In the genomic region with DNA sequence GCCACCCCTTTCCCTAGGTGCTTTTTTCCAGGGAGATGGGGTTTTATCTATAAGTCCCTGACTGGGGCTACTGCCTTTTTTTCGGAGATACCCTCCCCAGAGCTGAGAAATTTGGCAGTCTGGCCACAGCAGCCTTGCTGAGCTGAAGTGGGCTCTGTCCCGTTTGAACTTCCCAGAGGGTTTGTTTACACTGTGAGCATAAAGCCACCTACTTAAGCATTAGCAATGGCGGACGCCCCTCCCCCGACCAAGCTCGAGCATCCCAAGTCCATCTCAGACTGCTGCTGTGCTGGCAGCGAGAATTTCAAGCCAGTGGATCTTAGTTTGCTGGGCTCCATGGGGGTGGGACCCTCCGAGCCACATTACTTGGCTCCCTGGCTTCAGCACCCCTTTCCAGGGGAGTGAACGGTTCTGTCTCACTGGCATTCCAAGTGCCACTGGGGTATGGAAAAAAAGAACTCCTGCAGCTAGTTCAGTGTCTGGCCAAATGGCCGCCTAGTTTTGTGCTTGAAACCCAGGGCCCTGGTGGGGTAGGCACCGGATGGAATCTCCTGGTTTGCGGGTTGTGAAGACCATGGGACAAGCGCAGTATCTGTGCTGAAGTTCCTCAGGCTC, we compare ENCODE assay signal across 19 cellular contexts.
DNase-seq lines count a peak whose midpoint lies in the region; ATAC-seq, FAIRE-seq and TF ChIP-seq lines count a peak whose summit lies in the region.
"Had no signal": no experiment of that assay in that cellular context is flagged by ENCODE, and none has a peak within 500 bp of the region (broad histone marks: within the 10 kb centered on the region; RNA-seq: fewer than 3 reads in every experiment).

No MANE protein-coding gene starts in this region.

- no peak for TF ChIP-seq POLR2A in H1 (IDR thresholded peaks at IDR 0.05; ENCODE audit: control extremely low read depth in 1 of 2, low read depth in 2 of 2, low read length in 2 of 2)

- H4K20me1 ChIP-seq in GM23338 (replicated peaks; ENCODE audit: insufficient read depth) (no peaks in the 10 kb centered on the region), H1 (replicated peaks in 1 of 2; ENCODE audit: control insufficient read depth in 1 of 2, insufficient read depth in 2 of 2, low read length in 2 of 2) (no peaks in the 10 kb centered on the region), neural progenitor cell (ENCODE audit: low read depth) (no peaks in the 10 kb centered on the region), PC-9 (ENCODE audit: insufficient read depth) (no peaks in the 10 kb centered on the region)
- H4K20me1 ChIP-seq: BLaER1 had no signal

- no peaks in the 10 kb centered on the region for H3K79me1 ChIP-seq in H1 (ENCODE audit: low read depth, low read length)

- no peak overlapping the region for H2BK15ac ChIP-seq in H1 (ENCODE audit: low read length)

- ATAC-seq in GM23338 = peak; percentile 51
- ATAC-seq: HepG2 had no signal

- peak; percentile 54 for DNase-seq in GM23338 (ENCODE audit: low spot score)
- DNase-seq in H1 (ENCODE audit: low read depth in 1 of 2, low spot score in 2 of 2) = no peak
- peak; percentile 59 for DNase-seq in neural progenitor cell (ENCODE audit: low spot score)
- DNase-seq in putamen (ENCODE audit: low spot score) = no peak
- no peak for DNase-seq in GM10266 (ENCODE audit: extremely low spot score)
- DNase-seq in PC-9 = no peak
- DNase-seq: 8988T; AML-193; Caco-2; CD8-positive, alpha-beta memory T cell; DND-41; GF-D8; GOT3; HCEC 1CT; HFFc6 had no signal

- no peak overlapping the region for H2AFZ ChIP-seq in GM23338
- no peak overlapping the region for H2AFZ ChIP-seq in H1 (ENCODE audit: low read length)
- H2AFZ ChIP-seq in neural progenitor cell (replicated peaks) = peak overlapping the region; percentile 42
- no peak overlapping the region for H2AFZ ChIP-seq in PC-9

- TF ChIP-seq CTCF in GM23338 (conservative IDR thresholded peaks at IDR 0.05; ENCODE audit: low read depth in 2 of 2) (no peak), H1 (IDR thresholded peaks at IDR 0.05; ENCODE audit: control extremely low read depth in 1 of 3, insufficient read depth in 1 of 3, low read depth in 1 of 3, low read length in 3 of 3) (no peak), neural progenitor cell (IDR thresholded peaks at IDR 0.05) (no peak), GM10266 (IDR thresholded peaks at IDR 0.05; ENCODE audit: control insufficient read depth, insufficient read depth, low read depth, missing control alignments) (no peak), PC-9 (conservative IDR thresholded peaks at IDR 0.05) (no peak)

- H3F3A ChIP-seq in GM23338 (replicated peaks; ENCODE audit: low read depth) = no peaks in the 10 kb centered on the region
- H3F3A ChIP-seq in neural progenitor cell (ENCODE audit: low read depth) = no peaks in the 10 kb centered on the region
- no peaks in the 10 kb centered on the region for H3F3A ChIP-seq in PC-9 (ENCODE audit: insufficient read depth, low read depth)

- POLR2A ChIA-PET in H1 (lab: Charles Lee; ENCODE audit: partially characterized antibody) (interaction anchor here (1.6 kb wide), 1 partner anchor 82 kb away, joined by 4 read pairs; no protein-coding TSS in a partner anchor), PC-9 (lab: Charles Lee; ENCODE audit: unreplicated experiment) (no interaction called here)

- H2BK12ac ChIP-seq in H1 (ENCODE audit: low read depth, low read length) = no peak overlapping the region

- H3K36me3 Mint-ChIP-seq in GM23338 (ENCODE audit: low read depth) (no peaks in the 10 kb centered on the region; the same call in 2 of the 3 replicates), neural progenitor cell (no peaks in the 10 kb centered on the region)
- H3K36me3 Mint-ChIP-seq: CD8-positive, alpha-beta memory T cell had no signal

- H3K9ac ChIP-seq in H1 (replicated peaks in 1 of 4; ENCODE audit: extremely low read depth in 1 of 4, low read depth in 3 of 4, low read length in 3 of 4) (no peak overlapping the region), iPS-15b (ENCODE audit: low read depth, low read length) (no peak overlapping the region), neural progenitor cell (no peak overlapping the region)
- H3K9ac ChIP-seq: BLaER1 had no signal

- H3K56ac ChIP-seq in H1 (replicated peaks; ENCODE audit: insufficient read length, low read depth, low read length) = no peak overlapping the region

- H3K27me3 Mint-ChIP-seq in GM23338 (ENCODE audit: insufficient read depth, low read depth, poor library complexity) (peaks cover 2% of the 10 kb centered on the region), neural progenitor cell (ENCODE audit: insufficient read depth, low read depth) (no peaks in the 10 kb centered on the region)
- H3K27me3 Mint-ChIP-seq: CD8-positive, alpha-beta memory T cell had no signal

- BruUV-seq in PC-9 (replicated peaks; lab: Mats Ljungman, UMichigan) = no TSS peak

- TF ChIP-seq RAD21 in H1 (IDR thresholded peaks at IDR 0.05 in 1 of 2, conservative IDR thresholded peaks at IDR 0.05 in 1 of 2; ENCODE audit: low read depth in 2 of 2, low read length in 2 of 2) = no peak

- CTCF ChIA-PET in H1 (lab: Charles Lee; ENCODE audit: partially characterized antibody) = no interaction called here
- CTCF ChIA-PET in PC-9 (lab: Charles Lee) = no interaction called here

- no peak overlapping the region for H3K14ac ChIP-seq in H1 (ENCODE audit: insufficient read length)

- H3K4me3 ChIP-seq in GM23338 (no peak overlapping the region), H1 (ENCODE audit: extremely low read depth in 1 of 4, insufficient read depth in 2 of 4, low read depth in 3 of 4, low read length in 4 of 4) (no peak overlapping the region), iPS-15b (ENCODE audit: low read depth, low read length) (peak overlapping the region; percentile 6), neural progenitor cell (no peak overlapping the region), PC-9 (no peak overlapping the region)
- H3K4me3 ChIP-seq: BLaER1 had no signal

- no peaks in the 10 kb centered on the region for H3K9me2 ChIP-seq in GM23338 (ENCODE audit: insufficient read depth)
- no peaks in the 10 kb centered on the region for H3K9me2 ChIP-seq in PC-9 (ENCODE audit: insufficient read depth)

- H3K36me3 ChIP-seq in GM23338 (ENCODE audit: insufficient read depth) = no peaks in the 10 kb centered on the region
- H3K36me3 ChIP-seq in H1 (ENCODE audit: control insufficient read depth in 2 of 4, insufficient read depth in 4 of 4, low read length in 3 of 4) = no peaks in the 10 kb centered on the region
- no peaks in the 10 kb centered on the region for H3K36me3 ChIP-seq in iPS-15b (ENCODE audit: control insufficient read depth, insufficient read depth, low read length)
- no peaks in the 10 kb centered on the region for H3K36me3 ChIP-seq in neural progenitor cell
- no peaks in the 10 kb centered on the region for H3K36me3 ChIP-seq in PC-9 (ENCODE audit: low read depth)
- H3K36me3 ChIP-seq: BLaER1 had no signal

- H3K4me3 Mint-ChIP-seq in GM23338 (no peak overlapping the region), neural progenitor cell (no peak overlapping the region)
- H3K4me3 Mint-ChIP-seq: CD8-positive, alpha-beta memory T cell; HFFc6 had no signal

- H3K9me3 Mint-ChIP-seq in GM23338 (no peaks in the 10 kb centered on the region; the same call in 2 of the 3 replicates), neural progenitor cell (no peaks in the 10 kb centered on the region)
- H3K9me3 Mint-ChIP-seq: HFFc6 had no signal

- H3K4me1 ChIP-seq in GM23338 (ENCODE audit: insufficient read depth) (no peaks in the 10 kb centered on the region), H1 (replicated peaks in 1 of 4; ENCODE audit: control insufficient read depth in 3 of 4, insufficient read depth in 4 of 4, low read length in 3 of 4) (no peaks in the 10 kb centered on the region), iPS-15b (ENCODE audit: control insufficient read depth, insufficient read depth, low read length) (peaks cover 8% of the 10 kb centered on the region), neural progenitor cell (peaks cover 12% of the 10 kb centered on the region), PC-9 (replicated peaks; ENCODE audit: insufficient read depth) (no peaks in the 10 kb centered on the region)
- H3K4me1 ChIP-seq: BLaER1, Caco-2 had no signal

- H2BK20ac ChIP-seq in H1 (ENCODE audit: low read length) = no peak overlapping the region

- no peaks in the 10 kb centered on the region for H3K9me3 ChIP-seq in H1 (ENCODE audit: insufficient read depth in 2 of 2, low read depth in 1 of 2, low read length in 1 of 2)
- H3K9me3 ChIP-seq in iPS-15b (ENCODE audit: control insufficient read depth, insufficient read depth, low read length) = no peaks in the 10 kb centered on the region
- no peaks in the 10 kb centered on the region for H3K9me3 ChIP-seq in neural progenitor cell (ENCODE audit: low read depth)
- no peaks in the 10 kb centered on the region for H3K9me3 ChIP-seq in PC-9 (ENCODE audit: insufficient read depth, low read depth)
- H3K9me3 ChIP-seq: BLaER1, Caco-2 had no signal

- FAIRE-seq in H1 (lab: Jason Lieb, UNC) = no peak
- FAIRE-seq: HepG2, HTR-8/SVneo had no signal

- H3K27ac Mint-ChIP-seq in GM23338 = no peak overlapping the region
- no peak overlapping the region for H3K27ac Mint-ChIP-seq in neural progenitor cell
- H3K27ac Mint-ChIP-seq: CD8-positive, alpha-beta memory T cell; HFFc6 had no signal

- H3K4me2 ChIP-seq in GM23338 = 0 out of 2 replicates have a peak overlapping the region, but pooled peaks have one; percentile 26
- H3K4me2 ChIP-seq in H1 (ENCODE audit: insufficient read depth in 1 of 2, low read depth in 2 of 2, low read length in 2 of 2) = no peak overlapping the region; a peak in 1 of 4 replicates
- H3K4me2 ChIP-seq in neural progenitor cell = peak overlapping the region; percentile 49
- H3K4me2 ChIP-seq in PC-9 = no peak overlapping the region
- H3K4me2 ChIP-seq: BLaER1 had no signal

- no peak overlapping the region for H4K91ac ChIP-seq in H1 (replicated peaks; ENCODE audit: insufficient read length, low read length)

- H2BK5ac ChIP-seq in H1 (ENCODE audit: low read depth, low read length) = no peak overlapping the region

- intact Hi-C loops in PC-9 (cut with micrococcal nuclease; ENCODE audit: unreplicated experiment) = no loop called here

- no peak overlapping the region for H2AK5ac ChIP-seq in H1 (ENCODE audit: low read depth, low read length)

- no peak overlapping the region for H3K23ac ChIP-seq in H1 (ENCODE audit: insufficient read length)

- H3K4me1 Mint-ChIP-seq in GM23338 (no peaks in the 10 kb centered on the region; the same call in 2 of the 3 replicates), neural progenitor cell (no peaks in the 10 kb centered on the region)
- H3K4me1 Mint-ChIP-seq: CD8-positive, alpha-beta memory T cell had no signal

- H3K18ac ChIP-seq in H1 (ENCODE audit: extremely low read depth, low read length) = no peak overlapping the region

- H4K5ac ChIP-seq in H1 (ENCODE audit: insufficient read length, low read depth, low read length) = no peak overlapping the region

- TF ChIP-seq EP300 in H1 (IDR thresholded peaks at IDR 0.05; ENCODE audit: borderline replicate concordance in 1 of 2, low read depth in 2 of 2, low read length in 2 of 2) = no peak

- H3K23me2 ChIP-seq in H1 (ENCODE audit: low read depth, low read length) = no peaks in the 10 kb centered on the region

- H3K27ac ChIP-seq in GM23338 (ENCODE audit: low read depth) (no peak overlapping the region), H1 (ENCODE audit: low read depth, low read length) (no peak overlapping the region), neural progenitor cell (no peak overlapping the region), PC-9 (no peak overlapping the region)
- H3K27ac ChIP-seq: BLaER1 had no signal

- no peak overlapping the region for H2BK120ac ChIP-seq in H1 (replicated peaks; ENCODE audit: low read depth, low read length)

- H3K79me2 ChIP-seq in GM23338 (replicated peaks; ENCODE audit: insufficient read depth) (no peaks in the 10 kb centered on the region), H1 (ENCODE audit: control insufficient read depth in 1 of 2, insufficient read depth in 2 of 2, low read length in 2 of 2) (no peaks in the 10 kb centered on the region), neural progenitor cell (ENCODE audit: low read depth) (no peaks in the 10 kb centered on the region), PC-9 (ENCODE audit: low read depth) (no peaks in the 10 kb centered on the region)

- no peak overlapping the region for H3K4ac ChIP-seq in H1 (replicated peaks; ENCODE audit: insufficient read length, low read depth, low read length)

- H3K27me3 ChIP-seq in GM23338 (ENCODE audit: insufficient read depth) (no peaks in the 10 kb centered on the region), H1 (replicated peaks in 1 of 4; ENCODE audit: control insufficient read depth in 3 of 4, extremely low read depth in 1 of 4, insufficient read depth in 3 of 4, low read length in 3 of 4) (no peaks in the 10 kb centered on the region), iPS-15b (ENCODE audit: control insufficient read depth, insufficient read depth, low read length) (no peaks in the 10 kb centered on the region), neural progenitor cell (no peaks in the 10 kb centered on the region), PC-9 (ENCODE audit: insufficient read depth, low read depth) (no peaks in the 10 kb centered on the region)

- no peak overlapping the region for H4K8ac ChIP-seq in H1 (ENCODE audit: extremely low read depth, insufficient read depth, low read length)

- WGBS in H1 (ENCODE audit: extremely low coverage in 1 of 2, insufficient coverage in 1 of 2, insufficient read length in 1 of 2, insufficient replicate concordance in 2 of 2, low coverage in 1 of 2, low lambda C conversion rate in 2 of 2, missing lambda C conversion rate in 1 of 2), 2 experiments = 83% methylated on average over 8 of the region's 13 CpGs; no CpG with 5 or more reads in 1 of the 2 experiments

Comparison
In these comparisons a context has a peak if more than half of its experiments do, and no peak if none do; other contexts are left out.
1. DNase-seq: peak in GM23338 (single experiment) and neural progenitor cell (single experiment); none in H1 (0 of 2), putamen (single experiment), GM10266 (single experiment) and PC-9 (0 of 2).
2. H3K4me2 ChIP-seq: peak in GM23338 (single experiment) and neural progenitor cell (single experiment); none in H1 (0 of 2) and PC-9 (single experiment).